17 cellular contexts compared by ENCODE assay signal in the genomic region with DNA sequence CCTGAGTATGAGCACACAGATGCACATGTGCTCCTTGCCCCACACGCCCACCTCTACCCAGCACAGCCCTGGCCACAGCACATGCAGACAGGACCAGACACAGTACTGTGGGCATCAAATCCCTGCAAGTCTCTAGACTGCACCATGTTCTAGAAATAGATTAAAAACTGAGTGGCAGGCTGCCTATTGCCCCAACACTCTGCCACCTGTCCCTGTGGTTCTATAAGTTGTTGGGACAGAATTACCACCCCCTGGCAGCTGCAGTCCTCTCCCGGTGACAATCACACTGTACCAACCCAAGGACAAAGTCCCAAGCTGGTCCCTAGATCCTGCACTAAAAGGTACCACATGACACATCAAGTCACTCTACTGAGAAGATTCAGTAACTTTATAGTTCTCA.
"Had no signal": no experiment of that assay in that cellular context is flagged by ENCODE, and none has a peak within 500 bp of the region (broad histone marks: within the 10 kb centered on the region; RNA-seq: fewer than 3 reads in every experiment).

No MANE protein-coding gene starts in this region.

- H3K27me3 ChIP-seq: heart left ventricle, right lobe of liver, vagina had no signal

- H3K27ac Mint-ChIP-seq: endodermal cell; stimulated activated naive B cell treated with anti-CD40 and anti-IgM and Interleukin-4, amounts not matched to agents 10 μg/mL and 1 μg/mL and 100 μg/mL, for 72 hours; type B pancreatic cell had no signal

- H3K9me3 ChIP-seq: heart left ventricle, prostate gland, right lobe of liver, vagina had no signal

- H3K27ac ChIP-seq: coronary artery, heart left ventricle, parathyroid adenoma, prostate gland, right lobe of liver, vagina had no signal

- ATAC-seq: natural killer cell treated with Interleukin-12 subunit alpha and Interleukin-12 subunit beta and Interleukin-15 and Interleukin-18, amount 100 ng/mL, for 72 hours; right lobe of liver had no signal

- H3K36me3 ChIP-seq: heart left ventricle, prostate gland, right lobe of liver, vagina had no signal

- H3K9ac ChIP-seq: parathyroid adenoma had no signal

- H3K79me2 ChIP-seq: parathyroid adenoma had no signal

- H2AFZ ChIP-seq: parathyroid adenoma had no signal

- H3K9me3 Mint-ChIP-seq: endodermal cell; natural killer cell treated with Interleukin-12 subunit alpha and Interleukin-12 subunit beta and Interleukin-15 and Interleukin-18, amount 100 ng/mL, for 72 hours; stimulated activated naive B cell treated with anti-CD40 and anti-IgM and Interleukin-4, amounts not matched to agents 10 μg/mL and 1 μg/mL and 100 μg/mL, for 72 hours; type B pancreatic cell had no signal

- H3K4me3 Mint-ChIP-seq: endodermal cell; natural killer cell treated with Interleukin-12 subunit alpha and Interleukin-12 subunit beta and Interleukin-15 and Interleukin-18, amount 100 ng/mL, for 72 hours; stimulated activated naive B cell treated with anti-CD40 and anti-IgM and Interleukin-4, amounts not matched to agents 10 μg/mL and 1 μg/mL and 100 μg/mL, for 72 hours; type B pancreatic cell had no signal

- DNase-seq: effector CD4-positive, alpha-beta T cell; endodermal cell; erythroblast; foreskin melanocyte; heart left ventricle; hippocampal formation; retina; right lobe of liver; stimulated activated CD4-positive, alpha-beta T cell treated with anti-CD3 and anti-CD28 coated beads, Interleukin-2, amount 100 ng/mL, for 24 hours; stimulated activated CD4-positive, alpha-beta T cell treated with anti-CD3 and anti-CD28 coated beads, Interleukin-4, amount 100 ng/mL, for 4 hours; stimulated activated naive B cell treated with anti-CD40 and anti-IgM and Interleukin-4, amounts not matched to agents 10 μg/mL and 1 μg/mL and 100 μg/mL, for 72 hours had no signal

- H3K4me1 ChIP-seq: heart left ventricle, parathyroid adenoma, prostate gland, right lobe of liver, vagina had no signal

- H3K4me3 ChIP-seq: coronary artery, heart left ventricle, prostate gland, right lobe of liver, vagina had no signal

- H3K36me3 Mint-ChIP-seq: natural killer cell treated with Interleukin-12 subunit alpha and Interleukin-12 subunit beta and Interleukin-15 and Interleukin-18, amount 100 ng/mL, for 72 hours; stimulated activated naive B cell treated with anti-CD40 and anti-IgM and Interleukin-4, amounts not matched to agents 10 μg/mL and 1 μg/mL and 100 μg/mL, for 72 hours; type B pancreatic cell had no signal
